In the genomic region with DNA sequence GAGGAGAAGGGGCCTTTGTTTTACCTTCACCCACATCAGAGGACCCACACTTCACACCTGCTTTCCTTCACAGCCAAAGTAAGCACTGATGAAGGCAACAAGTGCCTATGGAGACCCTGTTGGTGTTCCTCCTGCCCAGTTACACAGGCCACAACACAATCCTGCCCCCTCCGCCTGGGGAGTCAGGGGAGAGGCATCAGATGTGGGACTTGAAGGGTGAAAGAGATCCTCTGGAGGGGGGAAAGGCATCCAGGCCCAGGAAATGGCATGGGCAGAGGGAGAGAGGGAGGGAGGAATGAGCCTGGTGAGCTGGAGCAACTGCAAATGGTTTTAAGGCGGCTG, we compare ENCODE assay signal across 15 cellular contexts. TPM values are rescaled to one million over a fixed set of nuclear protein-coding genes. Genes with fewer than 3 reads are reported as not detected.
A peak's percentile ranks its signal among the peaks of the same experiment; 100 is the strongest.
DNase-seq lines count a peak whose midpoint lies in the region; ATAC-seq and TF ChIP-seq lines count a peak whose summit lies in the region.
"Had no signal": no experiment of that assay in that cellular context is flagged by ENCODE, and none has a peak within 500 bp of the region (broad histone marks: within the 10 kb centered on the region; RNA-seq: fewer than 3 reads in every experiment).

No MANE protein-coding gene starts in this region.

- no peaks in the 10 kb centered on the region for H3K27me3 ChIP-seq in HUES6 (ENCODE audit: control insufficient read depth, insufficient read depth, low read length)
- H3K27me3 ChIP-seq: heart right ventricle had no signal

- CTCF ChIA-PET in activated CD8-positive, alpha-beta memory T cell treated with anti-CD3 and anti-CD28 coated beads, Interleukin-2, amount 10 ng/mL, durations not matched to agents 7 days and 5 days (lab: Charles Lee) = interaction anchor here (0.8 to 7.2 kb wide), 13 partner anchors 9 to 162 kb away, joined by 3 to 120 read pairs (median 4); no protein-coding TSS in a partner anchor

- H3K27ac Mint-ChIP-seq in activated CD8-positive, alpha-beta memory T cell treated with anti-CD3 and anti-CD28 coated beads, Interleukin-2, amount 10 ng/mL, durations not matched to agents 7 days and 5 days = peak overlapping the region; percentile 37
- H3K27ac Mint-ChIP-seq in effector memory CD8-positive, alpha-beta T cell = peak overlapping the region; percentile 95 to 96
- peak overlapping the region; percentile 76 for H3K27ac Mint-ChIP-seq in progenitor cell of endocrine pancreas

- no peaks in the 10 kb centered on the region for H3K9me3 ChIP-seq in HUES6 (ENCODE audit: control insufficient read depth, insufficient read depth, low read depth, low read length)
- H3K9me3 ChIP-seq: heart right ventricle, left lung had no signal

- H3K4me3 Mint-ChIP-seq in activated CD8-positive, alpha-beta memory T cell treated with anti-CD3 and anti-CD28 coated beads, Interleukin-2, amount 10 ng/mL, durations not matched to agents 7 days and 5 days = peak overlapping the region; percentile 50
- peak overlapping the region; percentile 87 to 98 for H3K4me3 Mint-ChIP-seq in effector memory CD8-positive, alpha-beta T cell
- peak overlapping the region; percentile 87 for H3K4me3 Mint-ChIP-seq in progenitor cell of endocrine pancreas (ENCODE audit: low read depth)

- H3K36me3 Mint-ChIP-seq in activated CD8-positive, alpha-beta memory T cell treated with anti-CD3 and anti-CD28 coated beads, Interleukin-2, amount 10 ng/mL, durations not matched to agents 7 days and 5 days = no peaks in the 10 kb centered on the region
- peaks cover 7% of the 10 kb centered on the region for H3K36me3 Mint-ChIP-seq in effector memory CD8-positive, alpha-beta T cell (ENCODE audit: insufficient read depth)
- peaks cover 2% of the 10 kb centered on the region for H3K36me3 Mint-ChIP-seq in progenitor cell of endocrine pancreas (ENCODE audit: insufficient read depth)

- H3K4me3 ChIP-seq in HUES6 (ENCODE audit: low read depth, low read length) = 0 out of 2 replicates have a peak overlapping the region, but pooled peaks have one; percentile 98

- TF ChIP-seq CTCF in progenitor cell of endocrine pancreas (IDR thresholded peaks at IDR 0.05; ENCODE audit: unreplicated experiment) = no peak

- H3K27me3 Mint-ChIP-seq in activated CD8-positive, alpha-beta memory T cell treated with anti-CD3 and anti-CD28 coated beads, Interleukin-2, amount 10 ng/mL, durations not matched to agents 7 days and 5 days = no peaks in the 10 kb centered on the region
- no peaks in the 10 kb centered on the region for H3K27me3 Mint-ChIP-seq in effector memory CD8-positive, alpha-beta T cell
- no peaks in the 10 kb centered on the region for H3K27me3 Mint-ChIP-seq in progenitor cell of endocrine pancreas

- H3K4me1 Mint-ChIP-seq in activated CD8-positive, alpha-beta memory T cell treated with anti-CD3 and anti-CD28 coated beads, Interleukin-2, amount 10 ng/mL, durations not matched to agents 7 days and 5 days = peaks cover 16% of the 10 kb centered on the region
- peaks cover 15 to 24% of the 10 kb centered on the region in 2 donors for H3K4me1 Mint-ChIP-seq in effector memory CD8-positive, alpha-beta T cell (ENCODE audit: low read depth in 2 of 2)
- H3K4me1 Mint-ChIP-seq in progenitor cell of endocrine pancreas (ENCODE audit: low read depth) = peaks cover 30% of the 10 kb centered on the region

- ATAC-seq in activated CD8-positive, alpha-beta memory T cell treated with anti-CD3 and anti-CD28 coated beads, Interleukin-2, amount 10 ng/mL, durations not matched to agents 7 days and 5 days = no peak
- ATAC-seq in effector memory CD8-positive, alpha-beta T cell (replicated peaks) = peak; percentile 12
- no peak for ATAC-seq in HG03571 (IDR thresholded peaks at IDR 0.05; ENCODE audit: unreplicated experiment)
- ATAC-seq: heart right ventricle, left lung had no signal

- peaks cover 18% of the 10 kb centered on the region; the same call in 1 of the 2 replicates for H3K4me1 ChIP-seq in HUES6 (ENCODE audit: control insufficient read depth, insufficient read depth, low read length)

- no peak overlapping the region for H3K9ac ChIP-seq in HUES6 (ENCODE audit: low read length)

- no peaks in the 10 kb centered on the region for H3K9me3 Mint-ChIP-seq in activated CD8-positive, alpha-beta memory T cell treated with anti-CD3 and anti-CD28 coated beads, Interleukin-2, amount 10 ng/mL, durations not matched to agents 7 days and 5 days (ENCODE audit: low read depth)
- no peaks in the 10 kb centered on the region for H3K9me3 Mint-ChIP-seq in effector memory CD8-positive, alpha-beta T cell
- H3K9me3 Mint-ChIP-seq in progenitor cell of endocrine pancreas (ENCODE audit: low read depth) = no peaks in the 10 kb centered on the region

- H3K27ac ChIP-seq in HUES6 (ENCODE audit: low read depth, low read length) = no peak overlapping the region
- H3K27ac ChIP-seq: left lung had no signal

- no peak for DNase-seq in activated CD8-positive, alpha-beta memory T cell treated with anti-CD3 and anti-CD28 coated beads, Interleukin-2, amount 10 ng/mL, durations not matched to agents 7 days and 5 days
- DNase-seq in activated CD8-positive, alpha-beta memory T cell treated with anti-CD3 and anti-CD28 coated beads, Interleukin-2, amount 50 U/mL, for 4 hours = no peak
- DNase-seq in effector memory CD8-positive, alpha-beta T cell = no peak
- DNase-seq in progenitor cell of endocrine pancreas (ENCODE audit: low spot score, unreplicated experiment) (no peak), kidney glomerular epithelial cell (lab: John Stamatoyannopoulos, UW) (no peak), HuH-7.5 (ENCODE audit: low spot score) (no peak)
- DNase-seq: erythroblast, heart right ventricle, Kasumi-1, left lung, NCI-H1930 had no signal

- no peaks in the 10 kb centered on the region for H3K36me3 ChIP-seq in HUES6 (ENCODE audit: control insufficient read depth, insufficient read depth, low read length)
- H3K36me3 ChIP-seq: heart right ventricle, left lung had no signal

RNA-seq across cellular contexts. Expression of gene CIB2, which starts 1.3 kb away (rescaled TPM):
- total RNA-seq in activated CD8-positive, alpha-beta memory T cell treated with anti-CD3 and anti-CD28 coated beads, Interleukin-2, amount 10 ng/mL, durations not matched to agents 7 days and 5 days = 1 to 10 TPM in 1 of 2 experiments, under 1 TPM in 1; 0.94 to 1.2 TPM
- 41.6 and 44.9 TPM in 2 replicates for total RNA-seq in progenitor cell of endocrine pancreas

RNA-seq across cellular contexts. Expression of gene IDH3A, which starts 19.2 kb away (rescaled TPM):
- total RNA-seq in activated CD8-positive, alpha-beta memory T cell treated with anti-CD3 and anti-CD28 coated beads, Interleukin-2, amount 10 ng/mL, durations not matched to agents 7 days and 5 days = 100 to 1,000 TPM in 1 of 2 experiments, 10 to 100 TPM in 1; 97.9 to 105 TPM
- total RNA-seq in progenitor cell of endocrine pancreas = 34.9 and 35.4 TPM in 2 replicates

RNA-seq across cellular contexts. Expression of gene SH2D7, which starts 37.6 kb away (rescaled TPM):
- under 1 TPM; 0.26 to 0.28 TPM for total RNA-seq in activated CD8-positive, alpha-beta memory T cell treated with anti-CD3 and anti-CD28 coated beads, Interleukin-2, amount 10 ng/mL, durations not matched to agents 7 days and 5 days
- total RNA-seq in progenitor cell of endocrine pancreas = not detected in 2 replicates
- total RNA-seq: cardiac septum, heart right ventricle, left lung, ureter had no signal

RNA-seq across cellular contexts. Expression of gene TBC1D2B, which starts 52.5 kb away (rescaled TPM):
- 100 to 1,000 TPM; 118 to 135 TPM for total RNA-seq in activated CD8-positive, alpha-beta memory T cell treated with anti-CD3 and anti-CD28 coated beads, Interleukin-2, amount 10 ng/mL, durations not matched to agents 7 days and 5 days
- total RNA-seq in progenitor cell of endocrine pancreas = 10.8 and 15.4 TPM in 2 replicates

Comparison
In these comparisons a context has a peak if more than half of its experiments do, and no peak if none do; other contexts are left out.
1. H3K27ac Mint-ChIP-seq: peak in every context shown above with its lines; median percentile 96 in effector memory CD8-positive, alpha-beta T cell; 76 in progenitor cell of endocrine pancreas; 37 in activated CD8-positive, alpha-beta memory T cell treated with anti-CD3 and anti-CD28 coated beads, Interleukin-2, amount 10 ng/mL, durations not matched to agents 7 days and 5 days.
2. RNA of gene CIB2, which starts 1.3 kb away (total RNA-seq): 41.6 to 44.9 TPM in progenitor cell of endocrine pancreas; 0.94 to 1.2 TPM in activated CD8-positive, alpha-beta memory T cell treated with anti-CD3 and anti-CD28 coated beads, Interleukin-2, amount 10 ng/mL, durations not matched to agents 7 days and 5 days; every median in the first group is over 10 times any median in the second.
3. Peak in every context shown above with its lines, with median percentiles within 50 percentile points of each other: H3K4me3 Mint-ChIP-seq.